Comparison of ENCODE assay signal across 26 cellular contexts in the genomic region with DNA sequence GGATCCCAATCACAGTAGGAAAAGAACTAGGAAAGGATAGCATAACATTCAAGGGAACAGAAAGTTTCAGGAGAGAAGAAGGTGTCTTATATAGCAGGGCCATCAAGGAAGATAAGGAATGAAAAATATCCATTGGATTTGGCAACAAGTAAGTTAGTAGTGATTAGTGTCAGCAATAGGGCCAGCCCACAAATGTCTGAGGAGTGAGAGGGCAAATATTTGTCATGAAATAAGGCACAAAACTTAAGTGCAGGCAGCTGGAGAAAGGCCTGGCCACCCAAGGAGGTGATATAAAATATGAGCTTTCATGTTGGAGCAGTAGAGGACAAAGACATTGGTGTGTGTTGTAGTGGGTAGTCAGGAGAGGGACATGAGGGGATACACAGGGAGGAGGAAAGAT.
"Had no signal": no experiment of that assay in that cellular context is flagged by ENCODE, and none has a peak within 500 bp of the region (broad histone marks: within the 10 kb centered on the region; RNA-seq: fewer than 3 reads in every experiment).

No MANE protein-coding gene starts in this region.

- H3K9ac ChIP-seq: KMS-11 had no signal

- H3K36me3 ChIP-seq: MG63 had no signal

- H3K4me1 Mint-ChIP-seq: activated CD4-positive, alpha-beta memory T cell treated with anti-CD3 and anti-CD28 coated beads, Interleukin-2, amount 10 ng/mL, durations not matched to agents 7 days and 5 days; activated CD4-positive, alpha-beta T cell treated with anti-CD3 and anti-CD28 coated beads, Interleukin-2, amount 10 ng/mL, durations not matched to agents 7 days and 5 days; activated T-helper 17 cell treated with anti-CD3 and anti-CD28 coated beads, Interleukin-2, amount 50 U/mL, for 72 hours; T-cell had no signal

- ATAC-seq: activated T-helper 17 cell treated with anti-CD3 and anti-CD28 coated beads, Interleukin-2, amount 50 U/mL, for 72 hours; T-cell had no signal

- H3K27ac ChIP-seq: KMS-11, SK-N-MC, VCaP had no signal

- H3K27me3 ChIP-seq: MG63 had no signal

- DNase-seq: activated CD4-positive, alpha-beta memory T cell treated with anti-CD3 and anti-CD28 coated beads, Interleukin-2, amount 10 ng/mL, durations not matched to agents 7 days and 5 days; activated CD4-positive, alpha-beta T cell treated with anti-CD3 and anti-CD28 coated beads, Interleukin-2, amount 10 ng/mL, durations not matched to agents 7 days and 5 days; activated CD4-positive, CD25-positive, alpha-beta regulatory T cell; activated gamma-delta T cell; activated naive CD4-positive, alpha-beta T cell treated with anti-CD3 and anti-CD28 coated beads for 36 hours; activated T-cell treated with anti-CD3 and anti-CD28 coated beads for 4 hours; activated T-cell treated with anti-CD3 and anti-CD28 coated beads, Interleukin-2, amount 50 U/mL, for 48 hours; cerebellar nuclear complex; MG63; MV-4-11; NCI-H1092 treated with DMSO at 0.1 percent for 48 hours; NCI-H1417 treated with DMSO at 0.1 percent for 48 hours; NCI-H1694 treated with DMSO at 0.1 percent for 48 hours; NCI-H2029 treated with DMSO at 0.1 percent for 48 hours; NCI-H446; NCI-H524; SIG-M5; T-cell; T-helper 2 cell; T1000 had no signal

- H3K9me3 Mint-ChIP-seq: activated CD4-positive, alpha-beta memory T cell treated with anti-CD3 and anti-CD28 coated beads, Interleukin-2, amount 10 ng/mL, durations not matched to agents 7 days and 5 days; activated CD4-positive, alpha-beta T cell treated with anti-CD3 and anti-CD28 coated beads, Interleukin-2, amount 10 ng/mL, durations not matched to agents 7 days and 5 days; activated naive CD4-positive, alpha-beta T cell treated with anti-CD3 and anti-CD28 coated beads for 36 hours; activated T-helper 17 cell treated with anti-CD3 and anti-CD28 coated beads, Interleukin-2, amount 50 U/mL, for 72 hours; T-cell had no signal

- H3K27ac Mint-ChIP-seq: activated CD4-positive, alpha-beta memory T cell treated with anti-CD3 and anti-CD28 coated beads, Interleukin-2, amount 10 ng/mL, durations not matched to agents 7 days and 5 days; activated CD4-positive, alpha-beta T cell treated with anti-CD3 and anti-CD28 coated beads, Interleukin-2, amount 10 ng/mL, durations not matched to agents 7 days and 5 days; activated naive CD4-positive, alpha-beta T cell treated with anti-CD3 and anti-CD28 coated beads for 36 hours; activated naive CD8-positive, alpha-beta T cell; activated T-helper 17 cell treated with anti-CD3 and anti-CD28 coated beads, Interleukin-2, amount 50 U/mL, for 72 hours; T-cell had no signal

- H3K4me3 ChIP-seq: MG63, SK-N-MC had no signal

- H3K9me3 ChIP-seq: MG63 had no signal

- H3K4me3 Mint-ChIP-seq: activated CD4-positive, alpha-beta memory T cell treated with anti-CD3 and anti-CD28 coated beads, Interleukin-2, amount 10 ng/mL, durations not matched to agents 7 days and 5 days; activated CD4-positive, alpha-beta T cell treated with anti-CD3 and anti-CD28 coated beads, Interleukin-2, amount 10 ng/mL, durations not matched to agents 7 days and 5 days; activated naive CD4-positive, alpha-beta T cell treated with anti-CD3 and anti-CD28 coated beads for 36 hours; activated naive CD8-positive, alpha-beta T cell; activated T-helper 17 cell treated with anti-CD3 and anti-CD28 coated beads, Interleukin-2, amount 50 U/mL, for 72 hours; T-cell had no signal

- H3K36me3 Mint-ChIP-seq: activated naive CD8-positive, alpha-beta T cell; T-cell had no signal

- H3K27me3 Mint-ChIP-seq: activated CD4-positive, alpha-beta memory T cell treated with anti-CD3 and anti-CD28 coated beads, Interleukin-2, amount 10 ng/mL, durations not matched to agents 7 days and 5 days; activated CD4-positive, alpha-beta T cell treated with anti-CD3 and anti-CD28 coated beads, Interleukin-2, amount 10 ng/mL, durations not matched to agents 7 days and 5 days; activated naive CD8-positive, alpha-beta T cell; activated T-helper 17 cell treated with anti-CD3 and anti-CD28 coated beads, Interleukin-2, amount 50 U/mL, for 72 hours had no signal

- FAIRE-seq: TTC549 had no signal

- H3K4me2 ChIP-seq: KMS-11 had no signal
